ENCODE assay signal across 1 cellular context in the genomic region with DNA sequence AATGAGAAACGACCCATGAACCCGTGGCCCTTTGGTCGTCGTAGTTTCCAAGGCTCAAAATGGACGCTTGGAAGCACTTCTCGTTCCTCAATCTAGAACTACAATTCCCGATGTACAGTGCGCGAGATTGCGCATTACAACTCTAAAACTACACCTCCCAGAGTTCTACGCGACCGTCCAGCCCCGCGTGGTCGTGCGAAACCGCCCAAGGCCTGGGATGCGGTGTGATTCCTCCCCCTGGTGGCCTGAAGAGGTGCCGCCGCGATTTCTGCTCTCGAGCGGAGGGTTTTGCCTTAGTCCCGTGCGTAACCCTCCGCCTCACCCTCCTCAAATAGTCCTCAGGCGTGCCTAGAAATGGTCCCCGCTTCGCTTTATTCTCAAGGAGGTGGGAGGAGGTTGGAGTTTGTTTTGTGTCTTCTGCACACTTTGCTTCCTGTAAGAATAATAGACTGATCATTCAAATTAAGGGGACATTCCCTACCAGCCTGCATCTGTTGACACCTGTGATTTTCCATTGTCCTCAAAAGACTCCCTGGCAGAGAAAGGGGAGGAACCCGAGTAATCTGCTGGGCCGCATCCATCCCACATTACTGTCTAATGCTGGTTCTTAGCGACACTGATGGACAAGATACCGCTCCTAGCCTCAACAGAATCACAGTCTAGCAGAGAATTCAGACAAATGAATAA.
TF ChIP-seq lines count a peak whose summit lies in the region.

No MANE protein-coding gene starts in this region.

TF ChIP-seq in HepG2, 621 proteins besides CTCF, POLR2A, EP300 and RAD21 (continued from another document and continues in another):
- TF ChIP-seq, protein P1, sequence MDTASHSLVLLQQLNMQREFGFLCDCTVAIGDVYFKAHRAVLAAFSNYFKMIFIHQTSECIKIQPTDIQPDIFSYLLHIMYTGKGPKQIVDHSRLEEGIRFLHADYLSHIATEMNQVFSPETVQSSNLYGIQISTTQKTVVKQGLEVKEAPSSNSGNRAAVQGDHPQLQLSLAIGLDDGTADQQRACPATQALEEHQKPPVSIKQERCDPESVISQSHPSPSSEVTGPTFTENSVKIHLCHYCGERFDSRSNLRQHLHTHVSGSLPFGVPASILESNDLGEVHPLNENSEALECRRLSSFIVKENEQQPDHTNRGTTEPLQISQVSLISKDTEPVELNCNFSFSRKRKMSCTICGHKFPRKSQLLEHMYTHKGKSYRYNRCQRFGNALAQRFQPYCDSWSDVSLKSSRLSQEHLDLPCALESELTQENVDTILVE (CRISPR knock-in tag; IDR thresholded peaks at IDR 0.05) = peak; percentile 91
- TF ChIP-seq KDM5A (IDR thresholded peaks at IDR 0.05; ENCODE audit: borderline replicate concordance, low read length) (peak; percentile 14; the same call in 1 of the 2 replicates), SOX6 (IDR thresholded peaks at IDR 0.05) (no peak), SOX6 (CRISPR knock-in tag; IDR thresholded peaks at IDR 0.05) (peak; percentile 92), ZNF7 (CRISPR knock-in tag; IDR thresholded peaks at IDR 0.05) (no peak), DMAP1 (CRISPR knock-in tag; IDR thresholded peaks at IDR 0.05) (peak; percentile 98), ZSCAN31 (CRISPR knock-in tag; IDR thresholded peaks at IDR 0.05; ENCODE audit: low read depth) (peak; percentile 81; the same call in 1 of the 2 replicates), ATRX (CRISPR knock-in tag; IDR thresholded peaks at IDR 0.05; ENCODE audit: borderline replicate concordance) (no peak), ZFYVE20 (CRISPR knock-in tag; IDR thresholded peaks at IDR 0.05; ENCODE audit: borderline replicate concordance, low read depth) (no peak), MYNN (CRISPR knock-in tag; IDR thresholded peaks at IDR 0.05; ENCODE audit: low read depth) (0 out of 2 replicates have a peak, but pooled peaks have one; percentile 63), ZKSCAN8 (CRISPR knock-in tag; IDR thresholded peaks at IDR 0.05; ENCODE audit: borderline replicate concordance) (peak; percentile 94), ZNF354B (CRISPR knock-in tag; IDR thresholded peaks at IDR 0.05) (no peak), NFYB (CRISPR knock-in tag; IDR thresholded peaks at IDR 0.05) (peak; percentile 52), ZNF891 (CRISPR knock-in tag; IDR thresholded peaks at IDR 0.05) (no peak), ZNF160 (CRISPR knock-in tag; IDR thresholded peaks at IDR 0.05) (peak; percentile 65; the same call in 1 of the 2 replicates), ELF3 (CRISPR knock-in tag; IDR thresholded peaks at IDR 0.05) (peak; percentile 83), NPAS2 (CRISPR knock-in tag; IDR thresholded peaks at IDR 0.05; ENCODE audit: borderline replicate concordance) (no peak), FOXJ3 (CRISPR knock-in tag; IDR thresholded peaks at IDR 0.05; ENCODE audit: borderline replicate concordance) (peak; percentile 62; the same call in 1 of the 2 replicates), ZNF605 (CRISPR knock-in tag; IDR thresholded peaks at IDR 0.05) (peak; percentile 80), ZFP1 (CRISPR knock-in tag; IDR thresholded peaks at IDR 0.05) (peak; percentile 82; the same call in 1 of the 2 replicates), ZSCAN20 (CRISPR knock-in tag; IDR thresholded peaks at IDR 0.05; ENCODE audit: borderline replicate concordance) (no peak), HMG20B (CRISPR knock-in tag; conservative IDR thresholded peaks at IDR 0.05) (peak; percentile 84), IKZF4 (CRISPR knock-in tag; IDR thresholded peaks at IDR 0.05; ENCODE audit: borderline replicate concordance, low read depth, not compliant biosample characterization) (no peak), PRMT3 (CRISPR knock-in tag; IDR thresholded peaks at IDR 0.05; ENCODE audit: borderline replicate concordance, low read depth) (no peak), SNAPC2 (CRISPR knock-in tag; IDR thresholded peaks at IDR 0.05) (peak; percentile 89), SRY (CRISPR knock-in tag; IDR thresholded peaks at IDR 0.05) (no peak), ZNF496 (CRISPR knock-in tag; IDR thresholded peaks at IDR 0.05; ENCODE audit: insufficient replicate concordance) (no peak), ATM (IDR thresholded peaks at IDR 0.05; ENCODE audit: borderline replicate concordance) (no peak), ZNF589 (CRISPR knock-in tag; conservative IDR thresholded peaks at IDR 0.05) (no peak), KLF11 (CRISPR knock-in tag; IDR thresholded peaks at IDR 0.05) (peak; percentile 69; the same call in 1 of the 2 replicates), KLF12 (CRISPR knock-in tag; IDR thresholded peaks at IDR 0.05; ENCODE audit: borderline replicate concordance) (peak; percentile 55; the same call in 1 of the 2 replicates), ARNT2 (CRISPR knock-in tag; IDR thresholded peaks at IDR 0.05; ENCODE audit: low read depth) (peak; percentile 70; the same call in 1 of the 2 replicates), LCORL (IDR thresholded peaks at IDR 0.05) (no peak), LCORL (CRISPR knock-in tag; IDR thresholded peaks at IDR 0.05) (peak; percentile 83)
- TF ChIP-seq, protein P2, sequence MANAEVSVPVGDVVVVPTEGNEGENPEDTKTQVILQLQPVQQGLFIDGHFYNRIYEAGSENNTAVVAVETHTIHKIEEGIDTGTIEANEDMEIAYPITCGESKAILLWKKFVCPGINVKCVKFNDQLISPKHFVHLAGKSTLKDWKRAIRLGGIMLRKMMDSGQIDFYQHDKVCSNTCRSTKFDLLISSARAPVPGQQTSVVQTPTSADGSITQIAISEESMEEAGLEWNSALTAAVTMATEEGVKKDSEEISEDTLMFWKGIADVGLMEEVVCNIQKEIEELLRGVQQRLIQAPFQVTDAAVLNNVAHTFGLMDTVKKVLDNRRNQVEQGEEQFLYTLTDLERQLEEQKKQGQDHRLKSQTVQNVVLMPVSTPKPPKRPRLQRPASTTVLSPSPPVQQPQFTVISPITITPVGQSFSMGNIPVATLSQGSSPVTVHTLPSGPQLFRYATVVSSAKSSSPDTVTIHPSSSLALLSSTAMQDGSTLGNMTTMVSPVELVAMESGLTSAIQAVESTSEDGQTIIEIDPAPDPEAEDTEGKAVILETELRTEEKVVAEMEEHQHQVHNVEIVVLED (CRISPR knock-in tag; IDR thresholded peaks at IDR 0.05; ENCODE audit: borderline replicate concordance) = peak; percentile 93
- TF ChIP-seq, protein P3, sequence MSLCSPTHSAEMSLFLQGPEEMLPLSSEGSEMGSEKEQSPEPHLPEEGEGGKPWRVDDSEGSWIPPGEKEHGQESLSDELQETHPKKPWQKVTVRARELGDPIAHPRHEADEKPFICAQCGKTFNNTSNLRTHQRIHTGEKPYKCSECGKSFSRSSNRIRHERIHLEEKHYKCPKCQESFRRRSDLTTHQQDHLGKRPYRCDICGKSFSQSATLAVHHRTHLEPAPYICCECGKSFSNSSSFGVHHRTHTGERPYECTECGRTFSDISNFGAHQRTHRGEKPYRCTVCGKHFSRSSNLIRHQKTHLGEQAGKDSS (CRISPR knock-in tag; IDR thresholded peaks at IDR 0.05; ENCODE audit: borderline replicate concordance, low read depth) = peak; percentile 86; the same call in 1 of the 2 replicates
- TF ChIP-seq, protein P4, sequence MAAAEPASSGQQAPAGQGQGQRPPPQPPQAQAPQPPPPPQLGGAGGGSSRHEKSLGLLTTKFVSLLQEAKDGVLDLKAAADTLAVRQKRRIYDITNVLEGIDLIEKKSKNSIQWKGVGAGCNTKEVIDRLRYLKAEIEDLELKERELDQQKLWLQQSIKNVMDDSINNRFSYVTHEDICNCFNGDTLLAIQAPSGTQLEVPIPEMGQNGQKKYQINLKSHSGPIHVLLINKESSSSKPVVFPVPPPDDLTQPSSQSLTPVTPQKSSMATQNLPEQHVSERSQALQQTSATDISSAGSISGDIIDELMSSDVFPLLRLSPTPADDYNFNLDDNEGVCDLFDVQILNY (CRISPR knock-in tag; conservative IDR thresholded peaks at IDR 0.05) = no peak; the same call in 1 of the 2 replicates
- TF ChIP-seq, protein P5, sequence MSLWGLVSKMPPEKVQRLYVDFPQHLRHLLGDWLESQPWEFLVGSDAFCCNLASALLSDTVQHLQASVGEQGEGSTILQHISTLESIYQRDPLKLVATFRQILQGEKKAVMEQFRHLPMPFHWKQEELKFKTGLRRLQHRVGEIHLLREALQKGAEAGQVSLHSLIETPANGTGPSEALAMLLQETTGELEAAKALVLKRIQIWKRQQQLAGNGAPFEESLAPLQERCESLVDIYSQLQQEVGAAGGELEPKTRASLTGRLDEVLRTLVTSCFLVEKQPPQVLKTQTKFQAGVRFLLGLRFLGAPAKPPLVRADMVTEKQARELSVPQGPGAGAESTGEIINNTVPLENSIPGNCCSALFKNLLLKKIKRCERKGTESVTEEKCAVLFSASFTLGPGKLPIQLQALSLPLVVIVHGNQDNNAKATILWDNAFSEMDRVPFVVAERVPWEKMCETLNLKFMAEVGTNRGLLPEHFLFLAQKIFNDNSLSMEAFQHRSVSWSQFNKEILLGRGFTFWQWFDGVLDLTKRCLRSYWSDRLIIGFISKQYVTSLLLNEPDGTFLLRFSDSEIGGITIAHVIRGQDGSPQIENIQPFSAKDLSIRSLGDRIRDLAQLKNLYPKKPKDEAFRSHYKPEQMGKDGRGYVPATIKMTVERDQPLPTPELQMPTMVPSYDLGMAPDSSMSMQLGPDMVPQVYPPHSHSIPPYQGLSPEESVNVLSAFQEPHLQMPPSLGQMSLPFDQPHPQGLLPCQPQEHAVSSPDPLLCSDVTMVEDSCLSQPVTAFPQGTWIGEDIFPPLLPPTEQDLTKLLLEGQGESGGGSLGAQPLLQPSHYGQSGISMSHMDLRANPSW (CRISPR knock-in tag; IDR thresholded peaks at IDR 0.05; ENCODE audit: borderline replicate concordance) = peak; percentile 83; the same call in 1 of the 2 replicates
- TF ChIP-seq, protein P6, sequence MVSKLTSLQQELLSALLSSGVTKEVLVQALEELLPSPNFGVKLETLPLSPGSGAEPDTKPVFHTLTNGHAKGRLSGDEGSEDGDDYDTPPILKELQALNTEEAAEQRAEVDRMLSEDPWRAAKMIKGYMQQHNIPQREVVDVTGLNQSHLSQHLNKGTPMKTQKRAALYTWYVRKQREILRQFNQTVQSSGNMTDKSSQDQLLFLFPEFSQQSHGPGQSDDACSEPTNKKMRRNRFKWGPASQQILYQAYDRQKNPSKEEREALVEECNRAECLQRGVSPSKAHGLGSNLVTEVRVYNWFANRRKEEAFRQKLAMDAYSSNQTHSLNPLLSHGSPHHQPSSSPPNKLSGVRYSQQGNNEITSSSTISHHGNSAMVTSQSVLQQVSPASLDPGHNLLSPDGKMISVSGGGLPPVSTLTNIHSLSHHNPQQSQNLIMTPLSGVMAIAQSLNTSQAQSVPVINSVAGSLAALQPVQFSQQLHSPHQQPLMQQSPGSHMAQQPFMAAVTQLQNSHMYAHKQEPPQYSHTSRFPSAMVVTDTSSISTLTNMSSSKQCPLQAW (CRISPR knock-in tag; IDR thresholded peaks at IDR 0.05) = peak; percentile 94
- TF ChIP-seq, protein P7, sequence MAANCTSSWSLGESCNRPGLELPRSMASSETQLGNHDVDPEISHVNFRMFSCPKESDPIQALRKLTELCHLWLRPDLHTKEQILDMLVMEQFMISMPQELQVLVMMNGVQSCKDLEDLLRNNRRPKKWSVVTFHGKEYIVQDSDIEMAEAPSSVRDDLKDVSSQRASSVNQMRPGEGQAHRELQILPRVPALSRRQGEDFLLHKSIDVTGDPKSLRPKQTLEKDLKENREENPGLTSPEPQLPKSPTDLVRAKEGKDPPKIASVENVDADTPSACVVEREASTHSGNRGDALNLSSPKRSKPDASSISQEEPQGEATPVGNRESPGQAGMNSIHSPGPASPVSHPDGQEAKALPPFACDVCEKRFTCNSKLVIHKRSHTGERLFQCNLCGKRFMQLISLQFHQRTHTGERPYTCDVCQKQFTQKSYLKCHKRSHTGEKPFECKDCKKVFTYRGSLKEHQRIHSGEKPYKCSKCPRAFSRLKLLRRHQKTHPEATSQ (CRISPR knock-in tag; IDR thresholded peaks at IDR 0.05; ENCODE audit: borderline replicate concordance) = peak; percentile 90; the same call in 1 of the 2 replicates
- TF ChIP-seq, protein P8, sequence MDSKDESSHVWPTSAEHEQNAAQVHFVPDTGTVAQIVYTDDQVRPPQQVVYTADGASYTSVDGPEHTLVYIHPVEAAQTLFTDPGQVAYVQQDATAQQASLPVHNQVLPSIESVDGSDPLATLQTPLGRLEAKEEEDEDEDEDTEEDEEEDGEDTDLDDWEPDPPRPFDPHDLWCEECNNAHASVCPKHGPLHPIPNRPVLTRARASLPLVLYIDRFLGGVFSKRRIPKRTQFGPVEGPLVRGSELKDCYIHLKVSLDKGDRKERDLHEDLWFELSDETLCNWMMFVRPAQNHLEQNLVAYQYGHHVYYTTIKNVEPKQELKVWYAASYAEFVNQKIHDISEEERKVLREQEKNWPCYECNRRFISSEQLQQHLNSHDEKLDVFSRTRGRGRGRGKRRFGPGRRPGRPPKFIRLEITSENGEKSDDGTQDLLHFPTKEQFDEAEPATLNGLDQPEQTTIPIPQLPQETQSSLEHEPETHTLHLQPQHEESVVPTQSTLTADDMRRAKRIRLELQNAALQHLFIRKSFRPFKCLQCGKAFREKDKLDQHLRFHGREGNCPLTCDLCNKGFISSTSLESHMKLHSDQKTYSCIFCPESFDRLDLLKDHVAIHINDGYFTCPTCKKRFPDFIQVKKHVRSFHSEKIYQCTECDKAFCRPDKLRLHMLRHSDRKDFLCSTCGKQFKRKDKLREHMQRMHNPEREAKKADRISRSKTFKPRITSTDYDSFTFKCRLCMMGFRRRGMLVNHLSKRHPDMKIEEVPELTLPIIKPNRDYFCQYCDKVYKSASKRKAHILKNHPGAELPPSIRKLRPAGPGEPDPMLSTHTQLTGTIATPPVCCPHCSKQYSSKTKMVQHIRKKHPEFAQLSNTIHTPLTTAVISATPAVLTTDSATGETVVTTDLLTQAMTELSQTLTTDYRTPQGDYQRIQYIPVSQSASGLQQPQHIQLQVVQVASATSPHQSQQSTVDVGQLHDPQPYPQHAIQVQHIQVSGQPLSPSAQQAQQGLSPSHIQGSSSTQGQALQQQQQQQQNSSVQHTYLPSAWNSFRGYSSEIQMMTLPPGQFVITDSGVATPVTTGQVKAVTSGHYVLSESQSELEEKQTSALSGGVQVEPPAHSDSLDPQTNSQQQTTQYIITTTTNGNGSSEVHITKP (CRISPR knock-in tag; IDR thresholded peaks at IDR 0.05; ENCODE audit: low read depth) = peak; percentile 69; the same call in 1 of the 2 replicates
- TF ChIP-seq, protein P9, sequence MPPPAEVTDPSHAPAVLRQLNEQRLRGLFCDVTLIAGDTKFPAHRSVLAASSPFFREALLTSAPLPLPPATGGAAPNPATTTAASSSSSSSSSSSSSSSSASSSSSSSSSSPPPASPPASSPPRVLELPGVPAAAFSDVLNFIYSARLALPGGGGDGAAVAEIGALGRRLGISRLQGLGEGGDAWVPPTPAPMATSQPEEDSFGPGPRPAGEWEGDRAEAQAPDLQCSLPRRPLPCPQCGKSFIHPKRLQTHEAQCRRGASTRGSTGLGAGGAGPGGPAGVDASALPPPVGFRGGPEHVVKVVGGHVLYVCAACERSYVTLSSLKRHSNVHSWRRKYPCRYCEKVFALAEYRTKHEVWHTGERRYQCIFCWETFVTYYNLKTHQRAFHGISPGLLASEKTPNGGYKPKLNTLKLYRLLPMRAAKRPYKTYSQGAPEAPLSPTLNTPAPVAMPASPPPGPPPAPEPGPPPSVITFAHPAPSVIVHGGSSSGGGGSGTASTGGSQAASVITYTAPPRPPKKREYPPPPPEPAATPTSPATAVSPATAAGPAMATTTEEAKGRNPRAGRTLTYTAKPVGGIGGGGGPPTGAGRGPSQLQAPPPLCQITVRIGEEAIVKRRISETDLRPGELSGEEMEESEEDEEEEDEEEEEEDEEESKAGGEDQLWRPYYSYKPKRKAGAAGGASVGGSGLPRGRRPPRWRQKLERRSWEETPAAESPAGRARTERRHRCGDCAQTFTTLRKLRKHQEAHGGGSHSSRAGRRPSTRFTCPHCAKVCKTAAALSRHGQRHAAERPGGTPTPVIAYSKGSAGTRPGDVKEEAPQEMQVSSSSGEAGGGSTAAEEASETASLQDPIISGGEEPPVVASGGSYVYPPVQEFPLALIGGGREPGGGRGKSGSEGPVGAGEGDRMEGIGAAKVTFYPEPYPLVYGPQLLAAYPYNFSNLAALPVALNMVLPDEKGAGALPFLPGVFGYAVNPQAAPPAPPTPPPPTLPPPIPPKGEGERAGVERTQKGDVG (CRISPR knock-in tag; IDR thresholded peaks at IDR 0.05; ENCODE audit: borderline replicate concordance) = peak; percentile 76; the same call in 1 of the 2 replicates
